ENCODE assay signal across 2 cellular contexts in the genomic region with DNA sequence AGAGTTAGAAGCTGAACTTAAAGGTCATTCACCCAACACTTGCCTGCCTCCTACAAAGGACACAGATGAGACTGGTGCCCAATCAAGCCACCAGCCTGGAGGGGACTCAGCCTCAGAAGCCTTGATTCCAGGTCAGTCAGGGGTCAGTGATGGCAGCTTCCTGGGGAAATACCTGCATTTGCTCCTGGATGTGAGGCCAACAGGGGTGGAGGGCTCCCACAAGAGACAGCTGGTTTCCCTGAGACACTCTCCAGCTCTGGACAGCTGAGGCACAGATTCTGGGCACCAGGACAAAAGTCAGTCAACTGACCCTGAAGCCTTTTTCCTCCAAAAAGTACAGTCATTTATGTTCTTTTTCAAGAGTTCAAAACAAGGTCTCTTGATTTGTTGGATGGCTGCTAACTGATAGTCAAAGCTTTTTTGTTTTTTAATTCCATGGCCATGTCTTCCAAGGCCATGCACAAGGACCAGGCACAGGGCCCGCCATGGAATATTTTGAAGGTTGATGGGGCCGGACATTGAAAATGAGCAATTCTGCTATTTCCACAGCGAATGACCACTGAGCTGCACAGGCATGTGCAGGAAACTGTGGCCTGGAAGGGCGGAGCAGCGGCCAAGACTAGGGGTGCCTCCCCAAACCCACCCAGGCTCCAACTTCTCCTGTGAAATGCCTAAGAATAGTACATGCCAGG.
TF ChIP-seq lines count a peak whose summit lies in the region.

No MANE protein-coding gene starts in this region.

TF ChIP-seq in SK-N-SH, 30 proteins besides CTCF, POLR2A, EP300 and RAD21:
- TF ChIP-seq, protein P1, sequence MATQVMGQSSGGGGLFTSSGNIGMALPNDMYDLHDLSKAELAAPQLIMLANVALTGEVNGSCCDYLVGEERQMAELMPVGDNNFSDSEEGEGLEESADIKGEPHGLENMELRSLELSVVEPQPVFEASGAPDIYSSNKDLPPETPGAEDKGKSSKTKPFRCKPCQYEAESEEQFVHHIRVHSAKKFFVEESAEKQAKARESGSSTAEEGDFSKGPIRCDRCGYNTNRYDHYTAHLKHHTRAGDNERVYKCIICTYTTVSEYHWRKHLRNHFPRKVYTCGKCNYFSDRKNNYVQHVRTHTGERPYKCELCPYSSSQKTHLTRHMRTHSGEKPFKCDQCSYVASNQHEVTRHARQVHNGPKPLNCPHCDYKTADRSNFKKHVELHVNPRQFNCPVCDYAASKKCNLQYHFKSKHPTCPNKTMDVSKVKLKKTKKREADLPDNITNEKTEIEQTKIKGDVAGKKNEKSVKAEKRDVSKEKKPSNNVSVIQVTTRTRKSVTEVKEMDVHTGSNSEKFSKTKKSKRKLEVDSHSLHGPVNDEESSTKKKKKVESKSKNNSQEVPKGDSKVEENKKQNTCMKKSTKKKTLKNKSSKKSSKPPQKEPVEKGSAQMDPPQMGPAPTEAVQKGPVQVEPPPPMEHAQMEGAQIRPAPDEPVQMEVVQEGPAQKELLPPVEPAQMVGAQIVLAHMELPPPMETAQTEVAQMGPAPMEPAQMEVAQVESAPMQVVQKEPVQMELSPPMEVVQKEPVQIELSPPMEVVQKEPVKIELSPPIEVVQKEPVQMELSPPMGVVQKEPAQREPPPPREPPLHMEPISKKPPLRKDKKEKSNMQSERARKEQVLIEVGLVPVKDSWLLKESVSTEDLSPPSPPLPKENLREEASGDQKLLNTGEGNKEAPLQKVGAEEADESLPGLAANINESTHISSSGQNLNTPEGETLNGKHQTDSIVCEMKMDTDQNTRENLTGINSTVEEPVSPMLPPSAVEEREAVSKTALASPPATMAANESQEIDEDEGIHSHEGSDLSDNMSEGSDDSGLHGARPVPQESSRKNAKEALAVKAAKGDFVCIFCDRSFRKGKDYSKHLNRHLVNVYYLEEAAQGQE (IDR thresholded peaks at IDR 0.05; ENCODE audit: low read depth, low read length) = no peak
- TF ChIP-seq JUND (IDR thresholded peaks at IDR 0.05) (no peak), FOXJ3 (CRISPR knock-in tag; IDR thresholded peaks at IDR 0.05) (no peak), EZH2phosphoT487 (IDR thresholded peaks at IDR 0.05; ENCODE audit: borderline replicate concordance, low read depth) (no peak), RFX5 (IDR thresholded peaks at IDR 0.05; ENCODE audit: low read length) (no peak), NFIC (IDR thresholded peaks at IDR 0.05; ENCODE audit: borderline replicate concordance) (no peak), GATA2 (CRISPR knock-in tag; IDR thresholded peaks at IDR 0.05) (no peak), ZBTB33 (IDR thresholded peaks at IDR 0.05; ENCODE audit: borderline replicate concordance, low read depth) (no peak), FOXM1 (IDR thresholded peaks at IDR 0.05; ENCODE audit: low read depth) (no peak), ELF1 (IDR thresholded peaks at IDR 0.05) (no peak), MXI1 (IDR thresholded peaks at IDR 0.05; ENCODE audit: low read depth, low read length) (no peak), YY1 (IDR thresholded peaks at IDR 0.05; ENCODE audit: low read depth) (no peak), SMC3 (IDR thresholded peaks at IDR 0.05; ENCODE audit: low read depth, low read length) (no peak), USF2 (IDR thresholded peaks at IDR 0.05; ENCODE audit: borderline replicate concordance, low read depth, low read length) (no peak), FOSL2 (IDR thresholded peaks at IDR 0.05; ENCODE audit: borderline replicate concordance, low read depth) (no peak), TAF1 (IDR thresholded peaks at IDR 0.05; ENCODE audit: borderline replicate concordance, low read depth, low read length) (no peak), USF1 (IDR thresholded peaks at IDR 0.05; ENCODE audit: borderline replicate concordance, low read depth) (no peak), RCOR1 (IDR thresholded peaks at IDR 0.05; ENCODE audit: low read length) (no peak)
- TF ChIP-seq, protein P2, sequence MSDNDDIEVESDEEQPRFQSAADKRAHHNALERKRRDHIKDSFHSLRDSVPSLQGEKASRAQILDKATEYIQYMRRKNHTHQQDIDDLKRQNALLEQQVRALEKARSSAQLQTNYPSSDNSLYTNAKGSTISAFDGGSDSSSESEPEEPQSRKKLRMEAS (IDR thresholded peaks at IDR 0.05; ENCODE audit: low read depth) = no peak
- TF ChIP-seq, protein P3, sequence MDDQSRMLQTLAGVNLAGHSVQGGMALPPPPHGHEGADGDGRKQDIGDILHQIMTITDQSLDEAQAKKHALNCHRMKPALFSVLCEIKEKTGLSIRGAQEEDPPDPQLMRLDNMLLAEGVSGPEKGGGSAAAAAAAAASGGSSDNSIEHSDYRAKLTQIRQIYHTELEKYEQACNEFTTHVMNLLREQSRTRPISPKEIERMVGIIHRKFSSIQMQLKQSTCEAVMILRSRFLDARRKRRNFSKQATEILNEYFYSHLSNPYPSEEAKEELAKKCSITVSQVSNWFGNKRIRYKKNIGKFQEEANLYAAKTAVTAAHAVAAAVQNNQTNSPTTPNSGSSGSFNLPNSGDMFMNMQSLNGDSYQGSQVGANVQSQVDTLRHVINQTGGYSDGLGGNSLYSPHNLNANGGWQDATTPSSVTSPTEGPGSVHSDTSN (IDR thresholded peaks at IDR 0.05) = no peak

TF ChIP-seq in SK-N-SH treated with all-trans-retinoic acid at 6 μM for 48 hours, 23 proteins besides CTCF, POLR2A, EP300 and RAD21:
- TF ChIP-seq BACH2 (CRISPR knock-in tag; IDR thresholded peaks at IDR 0.05; ENCODE audit: borderline replicate concordance) = no peak
- TF ChIP-seq, protein P4, sequence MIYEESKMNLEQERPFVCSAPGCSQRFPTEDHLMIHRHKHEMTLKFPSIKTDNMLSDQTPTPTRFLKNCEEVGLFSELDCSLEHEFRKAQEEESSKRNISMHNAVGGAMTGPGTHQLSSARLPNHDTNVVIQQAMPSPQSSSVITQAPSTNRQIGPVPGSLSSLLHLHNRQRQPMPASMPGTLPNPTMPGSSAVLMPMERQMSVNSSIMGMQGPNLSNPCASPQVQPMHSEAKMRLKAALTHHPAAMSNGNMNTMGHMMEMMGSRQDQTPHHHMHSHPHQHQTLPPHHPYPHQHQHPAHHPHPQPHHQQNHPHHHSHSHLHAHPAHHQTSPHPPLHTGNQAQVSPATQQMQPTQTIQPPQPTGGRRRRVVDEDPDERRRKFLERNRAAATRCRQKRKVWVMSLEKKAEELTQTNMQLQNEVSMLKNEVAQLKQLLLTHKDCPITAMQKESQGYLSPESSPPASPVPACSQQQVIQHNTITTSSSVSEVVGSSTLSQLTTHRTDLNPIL (CRISPR knock-in tag; IDR thresholded peaks at IDR 0.05; ENCODE audit: low read depth) = no peak
